Comparison of ENCODE assay signal across 1 cellular context in the genomic region with DNA sequence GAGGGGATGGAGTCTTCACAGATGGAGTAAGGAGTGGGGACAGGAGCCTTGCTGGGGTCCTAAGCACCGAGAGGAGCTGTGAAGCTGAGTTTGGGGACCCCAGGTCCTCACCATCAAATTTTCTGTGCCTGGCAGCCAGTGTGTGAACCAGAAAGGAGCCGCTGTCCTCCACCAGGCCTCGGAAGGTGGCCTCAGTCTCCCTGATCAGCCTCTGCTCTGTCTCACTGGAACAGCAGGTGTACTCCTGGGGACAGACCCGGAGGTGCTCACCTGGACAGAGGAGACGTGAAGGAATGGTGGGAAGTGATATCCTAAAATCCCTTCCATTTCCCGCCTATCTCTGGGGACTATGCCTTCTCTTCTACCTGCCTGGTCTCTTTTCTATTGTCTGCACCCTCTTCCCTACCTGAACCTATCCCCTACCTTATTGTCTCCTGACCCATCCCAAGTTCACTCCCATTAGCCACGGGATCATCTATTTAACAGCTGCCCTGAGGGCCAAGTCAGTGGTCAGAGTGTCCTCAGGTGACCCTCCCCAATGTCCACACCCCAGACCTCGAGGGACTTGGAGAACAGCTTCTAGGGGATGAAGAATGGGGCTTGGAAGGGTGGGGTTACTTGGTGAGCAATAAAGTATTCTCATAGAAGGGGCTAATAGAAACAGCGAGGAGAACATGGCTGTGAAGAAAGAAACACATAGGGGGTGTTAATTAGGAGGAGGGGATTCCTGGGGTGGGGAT.
TF ChIP-seq lines count a peak whose summit lies in the region.

No MANE protein-coding gene starts in this region.

TF ChIP-seq in IMR-90, 13 proteins besides CTCF, POLR2A, EP300 and RAD21:
- TF ChIP-seq MAZ (IDR thresholded peaks at IDR 0.05; ENCODE audit: borderline replicate concordance, low read depth, low read length), result no peak
- TF ChIP-seq CEBPB (IDR thresholded peaks at IDR 0.05; ENCODE audit: low read depth, low read length), result no peak
- no peak for TF ChIP-seq CHD1 (IDR thresholded peaks at IDR 0.05; ENCODE audit: low read depth, low read length)
- TF ChIP-seq, protein P1, sequence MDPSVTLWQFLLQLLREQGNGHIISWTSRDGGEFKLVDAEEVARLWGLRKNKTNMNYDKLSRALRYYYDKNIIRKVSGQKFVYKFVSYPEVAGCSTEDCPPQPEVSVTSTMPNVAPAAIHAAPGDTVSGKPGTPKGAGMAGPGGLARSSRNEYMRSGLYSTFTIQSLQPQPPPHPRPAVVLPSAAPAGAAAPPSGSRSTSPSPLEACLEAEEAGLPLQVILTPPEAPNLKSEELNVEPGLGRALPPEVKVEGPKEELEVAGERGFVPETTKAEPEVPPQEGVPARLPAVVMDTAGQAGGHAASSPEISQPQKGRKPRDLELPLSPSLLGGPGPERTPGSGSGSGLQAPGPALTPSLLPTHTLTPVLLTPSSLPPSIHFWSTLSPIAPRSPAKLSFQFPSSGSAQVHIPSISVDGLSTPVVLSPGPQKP (IDR thresholded peaks at IDR 0.05; ENCODE audit: borderline replicate concordance, low read depth, low read length), result no peak
- TF ChIP-seq MAFK (IDR thresholded peaks at IDR 0.05; ENCODE audit: low read depth, low read length), result no peak
- no peak for TF ChIP-seq RCOR1 (IDR thresholded peaks at IDR 0.05; ENCODE audit: insufficient replicate concordance, low read length)
- TF ChIP-seq NFE2L2 (IDR thresholded peaks at IDR 0.05; ENCODE audit: low read depth, low read length), result no peak
- TF ChIP-seq FOS (IDR thresholded peaks at IDR 0.05; ENCODE audit: low read depth, low read length), result no peak
- no peak for TF ChIP-seq SMC3 (IDR thresholded peaks at IDR 0.05; ENCODE audit: low read depth, low read length)
- TF ChIP-seq, protein P2, sequence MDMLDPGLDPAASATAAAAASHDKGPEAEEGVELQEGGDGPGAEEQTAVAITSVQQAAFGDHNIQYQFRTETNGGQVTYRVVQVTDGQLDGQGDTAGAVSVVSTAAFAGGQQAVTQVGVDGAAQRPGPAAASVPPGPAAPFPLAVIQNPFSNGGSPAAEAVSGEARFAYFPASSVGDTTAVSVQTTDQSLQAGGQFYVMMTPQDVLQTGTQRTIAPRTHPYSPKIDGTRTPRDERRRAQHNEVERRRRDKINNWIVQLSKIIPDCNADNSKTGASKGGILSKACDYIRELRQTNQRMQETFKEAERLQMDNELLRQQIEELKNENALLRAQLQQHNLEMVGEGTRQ (IDR thresholded peaks at IDR 0.05; ENCODE audit: low read depth, low read length), result no peak
- no peak for TF ChIP-seq MXI1 (IDR thresholded peaks at IDR 0.05; ENCODE audit: borderline replicate concordance, low read depth, low read length)
- TF ChIP-seq RFX5 (IDR thresholded peaks at IDR 0.05; ENCODE audit: low read depth, low read length), result no peak
